Comparison of ENCODE assay signal across 8 cellular contexts in the genomic region with DNA sequence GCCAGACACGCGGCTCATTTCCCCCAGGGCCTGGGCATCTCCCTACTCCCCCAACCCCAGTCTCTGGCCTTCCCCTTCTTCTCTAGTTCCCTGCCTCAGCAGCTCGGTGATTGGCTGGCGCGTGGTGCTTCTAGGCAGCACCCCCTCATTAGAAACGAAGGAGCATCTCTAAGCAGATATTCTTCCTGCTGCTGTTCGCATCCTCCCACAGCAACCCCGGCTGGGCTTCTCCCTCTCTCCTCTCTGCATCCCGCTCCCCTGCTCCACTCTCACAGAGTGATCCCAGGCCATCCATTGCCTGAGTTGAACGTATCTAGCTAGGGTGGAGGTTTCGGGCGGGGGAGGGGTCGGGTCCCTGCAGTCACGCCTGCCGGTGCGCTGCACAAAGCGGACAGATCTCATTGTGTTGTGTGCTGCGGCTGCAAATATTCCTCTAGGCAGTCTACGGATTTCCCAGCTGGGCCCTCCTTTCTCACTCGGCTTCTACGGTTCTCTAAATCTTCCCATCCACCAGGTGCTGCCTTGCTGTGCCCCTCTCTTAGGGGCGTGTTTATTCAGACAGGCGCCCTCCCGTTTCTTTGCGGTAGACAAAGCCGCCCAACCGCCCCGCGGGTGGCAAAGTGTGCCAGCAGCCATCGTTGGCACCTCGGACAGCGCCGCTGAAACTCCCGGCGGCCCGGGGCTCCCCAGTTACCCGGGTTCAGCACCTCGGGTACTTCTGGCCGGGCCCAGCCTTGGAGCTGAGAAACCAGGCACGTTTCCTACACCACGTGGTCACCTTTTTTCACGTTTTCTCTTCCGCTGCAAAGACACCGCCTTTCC. TPM values are rescaled to one million over a fixed set of nuclear protein-coding genes. Genes with fewer than 3 reads are reported as not detected.
DNase-seq lines count a peak whose midpoint lies in the region; ATAC-seq lines count a peak whose summit lies in the region.

No MANE protein-coding gene starts in this region.

- no peak overlapping the region for H3K4me3 ChIP-seq in CD4-positive, alpha-beta memory T cell (ENCODE audit: low read length in 2 of 2)
- no peak overlapping the region for H3K4me3 ChIP-seq in naive thymus-derived CD4-positive, alpha-beta T cell (ENCODE audit: low read length)

- H3K4me3 Mint-ChIP-seq in CD4-positive, alpha-beta memory T cell, result peak overlapping the region in 5 of 8 donors; percentile 35 to 67 (median 46)
- H3K4me3 Mint-ChIP-seq in activated naive CD8-positive, alpha-beta T cell treated with anti-CD3 and anti-CD28 coated beads, Interleukin-2, amount 10 ng/mL, durations not matched to agents 7 days and 5 days, result no peak overlapping the region
- peak overlapping the region in 7 of 10 donors; percentile 24 to 58 (median 36) for H3K4me3 Mint-ChIP-seq in naive thymus-derived CD4-positive, alpha-beta T cell

- intact Hi-C loops in CD4-positive, alpha-beta memory T cell (cut with micrococcal nuclease), result no loop called here
- intact Hi-C loops in naive thymus-derived CD4-positive, alpha-beta T cell (cut with micrococcal nuclease), result loop anchor here in 1 of 2 donors (10.0 kb wide), 1 partner anchor 909 kb away; a partner anchor contains a TSS

- H3K27ac ChIP-seq in CD4-positive, alpha-beta memory T cell (ENCODE audit: low read depth, low read length), result no peak overlapping the region
- H3K27ac ChIP-seq in naive thymus-derived CD4-positive, alpha-beta T cell (ENCODE audit: low read depth, low read length), result no peak overlapping the region

- POLR2A ChIA-PET in CD4-positive, alpha-beta memory T cell (lab: Charles Lee; ENCODE audit: partially characterized antibody), result no interaction called here
- POLR2A ChIA-PET in activated naive CD8-positive, alpha-beta T cell treated with anti-CD3 and anti-CD28 coated beads, Interleukin-2, amount 10 ng/mL, durations not matched to agents 7 days and 5 days (lab: Charles Lee), result no interaction called here
- POLR2A ChIA-PET in naive thymus-derived CD4-positive, alpha-beta T cell (lab: Charles Lee), result no interaction called here

- no peak overlapping the region for H3K27ac Mint-ChIP-seq in CD4-positive, alpha-beta memory T cell
- H3K27ac Mint-ChIP-seq in activated naive CD8-positive, alpha-beta T cell treated with anti-CD3 and anti-CD28 coated beads, Interleukin-2, amount 10 ng/mL, durations not matched to agents 7 days and 5 days, result no peak overlapping the region
- H3K27ac Mint-ChIP-seq in naive thymus-derived CD4-positive, alpha-beta T cell, result no peak overlapping the region

- peak in 1 of 5 donors; percentile 4 for DNase-seq in CD4-positive, alpha-beta memory T cell
- peak; percentile 45 for DNase-seq in activated naive CD8-positive, alpha-beta T cell treated with anti-CD3 and anti-CD28 coated beads, Interleukin-2, amount 10 ng/mL, durations not matched to agents 7 days and 5 days
- DNase-seq in naive thymus-derived CD4-positive, alpha-beta T cell, result peak in 2 of 9 donors; percentile 12 to 18
- DNase-seq in D341Med (ENCODE audit: low spot score) (no peak), UCSD-AML1 (lab: John Stamatoyannopoulos, UW; ENCODE audit: unreplicated experiment) (no peak)

- peaks cover 28% of the 10 kb centered on the region for H3K27me3 ChIP-seq in CD4-positive, alpha-beta memory T cell (ENCODE audit: insufficient read depth, low read length)
- H3K27me3 ChIP-seq in naive thymus-derived CD4-positive, alpha-beta T cell (ENCODE audit: control insufficient read depth in 2 of 2, insufficient read depth in 2 of 2, low read length in 2 of 2), result peaks cover 0 to 10% of the 10 kb centered on the region in 2 donors

- no peaks in the 10 kb centered on the region for H3K9me3 ChIP-seq in CD4-positive, alpha-beta memory T cell (ENCODE audit: control insufficient read depth in 1 of 2, low read length in 2 of 2)
- no peaks in the 10 kb centered on the region for H3K9me3 ChIP-seq in naive thymus-derived CD4-positive, alpha-beta T cell (ENCODE audit: control insufficient read depth in 2 of 3, low read length in 3 of 3)

- peak; percentile 40 for ATAC-seq in GM19025 (IDR thresholded peaks at IDR 0.05; ENCODE audit: low read depth, unreplicated experiment)
- ATAC-seq in HG03378 (IDR thresholded peaks at IDR 0.05; ENCODE audit: unreplicated experiment), result peak; percentile 41
- peak; percentile 31 for ATAC-seq in activated naive CD8-positive, alpha-beta T cell treated with anti-CD3 and anti-CD28 coated beads, Interleukin-2, amount 10 ng/mL, durations not matched to agents 7 days and 5 days (ENCODE audit: low read depth)
- peak; percentile 34 for ATAC-seq in naive thymus-derived CD4-positive, alpha-beta T cell
- no peak for ATAC-seq in HG03457 (IDR thresholded peaks at IDR 0.05; ENCODE audit: unreplicated experiment)

- CTCF ChIA-PET in CD4-positive, alpha-beta memory T cell (lab: Charles Lee; ENCODE audit: partially characterized antibody), result interaction anchor here (1.6 to 3.4 kb wide), 2 partner anchors 8 to 569 kb away, joined by 6 to 9 read pairs; no protein-coding TSS in a partner anchor
- CTCF ChIA-PET in naive thymus-derived CD4-positive, alpha-beta T cell (lab: Charles Lee), result no interaction called here

- H3K9me3 Mint-ChIP-seq in CD4-positive, alpha-beta memory T cell, result peaks cover 0 to 4% (median 0%) of the 10 kb centered on the region in 8 donors
- no peaks in the 10 kb centered on the region for H3K9me3 Mint-ChIP-seq in activated naive CD8-positive, alpha-beta T cell treated with anti-CD3 and anti-CD28 coated beads, Interleukin-2, amount 10 ng/mL, durations not matched to agents 7 days and 5 days
- H3K9me3 Mint-ChIP-seq in naive thymus-derived CD4-positive, alpha-beta T cell, result peaks cover 0 to 3% (median 0%) of the 10 kb centered on the region in 11 donors

- H3K36me3 Mint-ChIP-seq in CD4-positive, alpha-beta memory T cell, result no peaks in the 10 kb centered on the region
- H3K36me3 Mint-ChIP-seq in activated naive CD8-positive, alpha-beta T cell treated with anti-CD3 and anti-CD28 coated beads, Interleukin-2, amount 10 ng/mL, durations not matched to agents 7 days and 5 days, result no peaks in the 10 kb centered on the region
- peaks cover 0 to 4% (median 0%) of the 10 kb centered on the region in 5 donors for H3K36me3 Mint-ChIP-seq in naive thymus-derived CD4-positive, alpha-beta T cell

- H3K36me3 ChIP-seq in CD4-positive, alpha-beta memory T cell (ENCODE audit: insufficient read depth, low read length), result no peaks in the 10 kb centered on the region
- no peaks in the 10 kb centered on the region for H3K36me3 ChIP-seq in naive thymus-derived CD4-positive, alpha-beta T cell (ENCODE audit: control insufficient read depth in 2 of 3, insufficient read depth in 3 of 3, low read length in 3 of 3)

- peaks cover 55 to 67% of the 10 kb centered on the region in 2 donors for H3K27me3 Mint-ChIP-seq in CD4-positive, alpha-beta memory T cell
- peaks cover 81% of the 10 kb centered on the region for H3K27me3 Mint-ChIP-seq in activated naive CD8-positive, alpha-beta T cell treated with anti-CD3 and anti-CD28 coated beads, Interleukin-2, amount 10 ng/mL, durations not matched to agents 7 days and 5 days
- peaks cover 83 to 94% (median 86%) of the 10 kb centered on the region in 5 donors for H3K27me3 Mint-ChIP-seq in naive thymus-derived CD4-positive, alpha-beta T cell

- peaks cover 13% of the 10 kb centered on the region for H3K4me1 ChIP-seq in CD4-positive, alpha-beta memory T cell (ENCODE audit: insufficient read depth, low read length)
- no peaks in the 10 kb centered on the region for H3K4me1 ChIP-seq in naive thymus-derived CD4-positive, alpha-beta T cell (ENCODE audit: control insufficient read depth in 2 of 2, insufficient read depth in 2 of 2, low read length in 2 of 2)

- H3K4me1 Mint-ChIP-seq in CD4-positive, alpha-beta memory T cell, result peaks cover 4 to 21% (median 15%) of the 10 kb centered on the region in 4 donors
- H3K4me1 Mint-ChIP-seq in activated naive CD8-positive, alpha-beta T cell treated with anti-CD3 and anti-CD28 coated beads, Interleukin-2, amount 10 ng/mL, durations not matched to agents 7 days and 5 days, result peaks cover 8% of the 10 kb centered on the region
- H3K4me1 Mint-ChIP-seq in naive thymus-derived CD4-positive, alpha-beta T cell, result peaks cover 14 to 32% (median 23%) of the 10 kb centered on the region in 7 donors

RNA-seq across cellular contexts. Expression of a gene that starts 2.2 kb away (rescaled TPM):
- not detected for total RNA-seq in CD4-positive, alpha-beta memory T cell
- not detected for polyA plus RNA-seq in CD4-positive, alpha-beta memory T cell
- not detected for total RNA-seq in activated naive CD8-positive, alpha-beta T cell treated with anti-CD3 and anti-CD28 coated beads, Interleukin-2, amount 10 ng/mL, durations not matched to agents 7 days and 5 days
- total RNA-seq in naive thymus-derived CD4-positive, alpha-beta T cell, result under 1 TPM in 1 of 5 experiments, not detected in 4; 0.07 TPM
- not detected for polyA plus RNA-seq in naive thymus-derived CD4-positive, alpha-beta T cell
